ENCODE assay signal across 9 cellular contexts in genomic region chr17:4721203-4722135, GRCh38. TPM values are rescaled to one million over a fixed set of nuclear protein-coding genes. Genes with fewer than 3 reads are reported as not detected.
DNase-seq lines count a peak whose midpoint lies in the region; ATAC-seq, FAIRE-seq and TF ChIP-seq lines count a peak whose summit lies in the region.
"Had no signal": no experiment of that assay in that cellular context is flagged by ENCODE, and none has a peak within 500 bp of the region (broad histone marks: within the 10 kb centered on the region; RNA-seq: fewer than 3 reads in every experiment).

No MANE protein-coding gene starts in this region.

- FAIRE-seq in A549 (lab: Jason Lieb, UNC) = peak; percentile 100

- H3K4me3 ChIP-seq in A549 (peak overlapping the region; percentile 26), lower leg skin (ENCODE audit: low read depth, poor library complexity, severe bottlenecking) (no peak overlapping the region)

- H3K4me1 Mint-ChIP-seq in activated CD8-positive, alpha-beta T cell treated with anti-CD3 and anti-CD28 coated beads for 36 hours (ENCODE audit: low read depth) = peaks cover 14% of the 10 kb centered on the region

- no peak overlapping the region for H3K27ac Mint-ChIP-seq in activated CD8-positive, alpha-beta T cell treated with anti-CD3 and anti-CD28 coated beads for 36 hours

- H3K36me3 Mint-ChIP-seq in activated CD8-positive, alpha-beta T cell treated with anti-CD3 and anti-CD28 coated beads for 36 hours (ENCODE audit: low read depth) = peaks cover 30% of the 10 kb centered on the region

- H3K4me1 ChIP-seq in A549 = peaks cover 56% of the 10 kb centered on the region

- CTCF ChIA-PET in A549 (lab: Yijun Ruan, JAX) = interaction anchor here (0.6 to 8.9 kb wide), 15 partner anchors 10 to 206 kb away, joined by 3 to 57 read pairs (median 4); partner anchors contain the start of genes ARRB2, CHRNE, GLTPD2 and MED11
- CTCF ChIA-PET in activated CD8-positive, alpha-beta T cell treated with anti-CD3 and anti-CD28 coated beads for 36 hours (lab: Charles Lee) = interaction anchor here (0.8 kb wide), 1 partner anchor 66 kb away, joined by 3 read pairs; no protein-coding TSS in a partner anchor

- ATAC-seq in A549 (peak; percentile 72 to 75), HG02610 (IDR thresholded peaks at IDR 0.05; ENCODE audit: unreplicated experiment) (no peak)
- peak; percentile 56 for ATAC-seq in activated CD8-positive, alpha-beta T cell treated with anti-CD3 and anti-CD28 coated beads for 36 hours

- peak; percentile 73 to 84; a peak in 3 of 5 replicates for TF ChIP-seq EP300 in A549 (IDR thresholded peaks at IDR 0.05)

- WGBS in A549 (ENCODE audit: missing lambda C conversion rate) = 12% methylated on average over 20 of the region's 20 CpGs
- 75 to 77% methylated on average over 20 of the region's 20 CpGs for WGBS in lower leg skin, 2 donors

- POLR2A ChIA-PET in A549 (lab: Yijun Ruan, JAX) = interaction anchor here (0.5 to 3.6 kb wide), 8 partner anchors 10 to 246 kb away, joined by 3 to 25 read pairs (median 6); partner anchors contain the start of genes ARRB2, MED11, PELP1 and PSMB6
- POLR2A ChIA-PET in activated CD8-positive, alpha-beta T cell treated with anti-CD3 and anti-CD28 coated beads for 36 hours (lab: Charles Lee) = interaction anchor here (0.6 to 3.0 kb wide), 7 partner anchors 9 to 227 kb away, joined by 3 to 17 read pairs (median 3); partner anchors contain the start of genes ARRB2, C17orf107, PELP1 and PFN1

- TF ChIP-seq RAD21 in A549 (conservative IDR thresholded peaks at IDR 0.05 in 1 of 2, IDR thresholded peaks at IDR 0.05 in 1 of 2) = peak in 1 of 2 experiments; percentile 41; a peak in 2 of 5 replicates

- H3K27me3 Mint-ChIP-seq in activated CD8-positive, alpha-beta T cell treated with anti-CD3 and anti-CD28 coated beads for 36 hours = no peaks in the 10 kb centered on the region

- H3K9me3 ChIP-seq in A549 = no peaks in the 10 kb centered on the region

- H3K4me3 Mint-ChIP-seq in activated CD8-positive, alpha-beta T cell treated with anti-CD3 and anti-CD28 coated beads for 36 hours = no peak overlapping the region

- H3K27ac ChIP-seq in A549 = peak overlapping the region; percentile 85 to 90

- peak overlapping the region; percentile 87 for H3K4me2 ChIP-seq in A549

- TF ChIP-seq CTCF in A549 (IDR thresholded peaks at IDR 0.05) = no peak
- TF ChIP-seq CTCF in activated CD8-positive, alpha-beta T cell treated with anti-CD3 and anti-CD28 coated beads for 36 hours (IDR thresholded peaks at IDR 0.05) = no peak
- TF ChIP-seq CTCF in lower leg skin (IDR thresholded peaks at IDR 0.05) = no peak

- DNase-seq in A549 (ENCODE audit: low read depth in 1 of 2, low spot score in 1 of 2) = peak; percentile 85 to 95
- DNase-seq in HT-29 (ENCODE audit: low spot score) = peak; percentile 44
- peak; percentile 43 for DNase-seq in activated CD8-positive, alpha-beta T cell treated with anti-CD3 and anti-CD28 coated beads for 36 hours
- peak; percentile 83 for DNase-seq in kidney glomerular epithelial cell (lab: John Stamatoyannopoulos, UW)
- DNase-seq in lower leg skin (ENCODE audit: low spot score in 2 of 2) = no peak
- no peak for DNase-seq in KG1 (lab: John Stamatoyannopoulos, UW)
- DNase-seq in NAMALWA (ENCODE audit: low spot score) = no peak
- DNase-seq: stimulated activated naive CD4-positive, alpha-beta T cell treated with Interleukin-2 at 50 U/mL for 16 hours had no signal

- TF ChIP-seq POLR2A in A549 (IDR thresholded peaks at IDR 0.05; ENCODE audit: low read length) = no peak
- TF ChIP-seq POLR2A in lower leg skin (IDR thresholded peaks at IDR 0.05) = no peak

- intact Hi-C loops in activated CD8-positive, alpha-beta T cell treated with anti-CD3 and anti-CD28 coated beads for 36 hours (cut with micrococcal nuclease) = no loop called here
- intact Hi-C loops in lower leg skin (cut with DNase I; ENCODE audit: low total_unique reads) = no loop called here

- no peaks in the 10 kb centered on the region for H3K9me3 Mint-ChIP-seq in activated CD8-positive, alpha-beta T cell treated with anti-CD3 and anti-CD28 coated beads for 36 hours

TF ChIP-seq in A549, 52 proteins besides CTCF, POLR2A, EP300 and RAD21 (continues in another document):
- TF ChIP-seq RFX5 (IDR thresholded peaks at IDR 0.05) (no peak), KDM5A (IDR thresholded peaks at IDR 0.05) (no peak), HOXB5 (CRISPR knock-in tag; IDR thresholded peaks at IDR 0.05) (peak; percentile 76), MAZ (IDR thresholded peaks at IDR 0.05; ENCODE audit: borderline replicate concordance, low read depth, low read length) (no peak), HOXB13 (CRISPR knock-in tag; IDR thresholded peaks at IDR 0.05; ENCODE audit: low read depth) (peak; percentile 75), ZC3H11A (IDR thresholded peaks at IDR 0.05) (no peak), EHMT2 (IDR thresholded peaks at IDR 0.05; ENCODE audit: low read depth) (no peak), PHF8 (IDR thresholded peaks at IDR 0.05; ENCODE audit: borderline replicate concordance, low read depth) (no peak), RARB (CRISPR knock-in tag; IDR thresholded peaks at IDR 0.05) (no peak; the same call in 1 of the 2 replicates), ATOH8 (CRISPR knock-in tag; IDR thresholded peaks at IDR 0.05; ENCODE audit: low read depth) (peak; percentile 88), MAFK (IDR thresholded peaks at IDR 0.05; ENCODE audit: partially characterized antibody) (peak; percentile 37), JUN (IDR thresholded peaks at IDR 0.05) (peak; percentile 97)
- TF ChIP-seq, protein P1, sequence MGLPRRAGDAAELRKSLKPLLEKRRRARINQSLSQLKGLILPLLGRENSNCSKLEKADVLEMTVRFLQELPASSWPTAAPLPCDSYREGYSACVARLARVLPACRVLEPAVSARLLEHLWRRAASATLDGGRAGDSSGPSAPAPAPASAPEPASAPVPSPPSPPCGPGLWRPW (IDR thresholded peaks at IDR 0.05) = no peak

RNA-seq across cellular contexts. Expression of gene MED11, which starts 9.8 kb away (rescaled TPM):
- 57.2 and 74.0 TPM in 2 replicates for polyA plus RNA-seq in A549 (2011; rRNA removed)
- 82.5 and 94.8 TPM in 2 replicates for polyA plus RNA-seq in A549 (2012; cell fraction: cytosol; rRNA removed)
- 50.0 and 54.4 TPM in 2 replicates for polyA plus RNA-seq in A549 (2012; cell fraction: nucleus; rRNA removed)
- 52.6 to 62.5 TPM (median 58.1 TPM) in 3 replicates for polyA plus RNA-seq in A549 (2017; fragmentation: RNase III; extraction: RNeasy Plus Mini Kit Qiagen cat#74134 plus additional on column Dnase treatment)
- polyA minus RNA-seq in A549 (2011; rRNA and poly(A)+ RNA removed) = 32.2 and 41.0 TPM in 2 replicates
- 27.8 and 35.0 TPM in 2 replicates for total RNA-seq in HT-29 (2014; rRNA removed; shearing (Covaris generic))
- total RNA-seq in activated CD8-positive, alpha-beta T cell treated with anti-CD3 and anti-CD28 coated beads for 36 hours = 10 to 100 TPM; 19.0 to 23.8 TPM
- 10 to 100 TPM; 22.9 to 47.0 (median 40.9) TPM for total RNA-seq in lower leg skin

RNA-seq across cellular contexts. Expression of gene ARRB2, which starts 11.0 kb away (rescaled TPM):
- 73.1 and 74.9 TPM in 2 replicates for polyA plus RNA-seq in A549 (2011; rRNA removed)
- 90.8 and 96.8 TPM in 2 replicates for polyA plus RNA-seq in A549 (2012; cell fraction: cytosol; rRNA removed)
- polyA plus RNA-seq in A549 (2012; cell fraction: nucleus; rRNA removed) = 107 and 116 TPM in 2 replicates
- 61.0 to 68.2 TPM (median 67.8 TPM) in 3 replicates for polyA plus RNA-seq in A549 (2017; fragmentation: RNase III; extraction: RNeasy Plus Mini Kit Qiagen cat#74134 plus additional on column Dnase treatment)
- polyA minus RNA-seq in A549 (2011; rRNA and poly(A)+ RNA removed) = 66.9 and 67.5 TPM in 2 replicates
- 30.4 and 32.3 TPM in 2 replicates for total RNA-seq in HT-29 (2014; rRNA removed; shearing (Covaris generic))
- 100 to 1,000 TPM; 163 to 176 TPM for total RNA-seq in activated CD8-positive, alpha-beta T cell treated with anti-CD3 and anti-CD28 coated beads for 36 hours
- total RNA-seq in lower leg skin = 10 to 100 TPM in 3 of 4 donors, 1 to 10 TPM in 1; 8.5 to 16.4 (median 11.8) TPM

RNA-seq across cellular contexts. Expression of gene PELP1, which starts 17.5 kb away (rescaled TPM):
- polyA plus RNA-seq in A549 (2011; rRNA removed) (30.2 and 35.5 TPM in 2 replicates), A549 (2017; fragmentation: RNase III; extraction: RNeasy Plus Mini Kit Qiagen cat#74134 plus additional on column Dnase treatment) (52.5 to 60.0 TPM (median 56.1 TPM) in 3 replicates)
- 46.1 and 63.3 TPM in 2 replicates for polyA plus RNA-seq in A549 (2012; cell fraction: cytosol; rRNA removed)
- 173 and 242 TPM in 2 replicates for polyA plus RNA-seq in A549 (2012; cell fraction: nucleus; rRNA removed)
- polyA minus RNA-seq in A549 (2011; rRNA and poly(A)+ RNA removed) = 55.6 and 68.2 TPM in 2 replicates
- total RNA-seq in HT-29 (2014; rRNA removed; shearing (Covaris generic)) = 23.7 and 29.3 TPM in 2 replicates
- 100 to 1,000 TPM; 108 to 117 TPM for total RNA-seq in activated CD8-positive, alpha-beta T cell treated with anti-CD3 and anti-CD28 coated beads for 36 hours
- 10 to 100 TPM; 20.5 to 78.4 (median 26.0) TPM for total RNA-seq in lower leg skin

RNA-seq across cellular contexts. Expression of gene ZMYND15, which starts 18.2 kb away (rescaled TPM):
- polyA plus RNA-seq in A549 (2011; rRNA removed) (0.15 and 0.16 TPM in 2 replicates), A549 (2017; fragmentation: RNase III; extraction: RNeasy Plus Mini Kit Qiagen cat#74134 plus additional on column Dnase treatment) (0.19 to 0.22 TPM (median 0.20 TPM) in 3 replicates)
- 0.13 and 0.22 TPM in 2 replicates for polyA plus RNA-seq in A549 (2012; cell fraction: cytosol; rRNA removed)
- 0.96 and 1.1 TPM in 2 replicates for polyA plus RNA-seq in A549 (2012; cell fraction: nucleus; rRNA removed)
- polyA minus RNA-seq in A549 (2011; rRNA and poly(A)+ RNA removed) = 0.24 and 0.50 TPM in 2 replicates
- 0.18 and 0.86 TPM in 2 replicates for total RNA-seq in HT-29 (2014; rRNA removed; shearing (Covaris generic))
- not detected for total RNA-seq in activated CD8-positive, alpha-beta T cell treated with anti-CD3 and anti-CD28 coated beads for 36 hours
- total RNA-seq in lower leg skin = 1 to 10 TPM in 2 of 4 donors, under 1 TPM in 1, not detected in 1; 0.46 to 1.7 (median 1.2) TPM

RNA-seq across cellular contexts. Expression of gene CXCL16, which starts 18.3 kb away (rescaled TPM):
- 13.8 and 20.5 TPM in 2 replicates for polyA plus RNA-seq in A549 (2011; rRNA removed)
- polyA plus RNA-seq in A549 (2012; cell fraction: cytosol; rRNA removed) = 10.8 and 15.6 TPM in 2 replicates
- 6.1 and 7.0 TPM in 2 replicates for polyA plus RNA-seq in A549 (2012; cell fraction: nucleus; rRNA removed)
- polyA plus RNA-seq in A549 (2017; fragmentation: RNase III; extraction: RNeasy Plus Mini Kit Qiagen cat#74134 plus additional on column Dnase treatment) = 9.1 to 11.2 TPM (median 10.1 TPM) in 3 replicates
- polyA minus RNA-seq in A549 (2011; rRNA and poly(A)+ RNA removed) = 11.3 and 20.5 TPM in 2 replicates
- 11.5 and 12.7 TPM in 2 replicates for total RNA-seq in HT-29 (2014; rRNA removed; shearing (Covaris generic))
- 1 to 10 TPM; 2.0 to 2.5 TPM for total RNA-seq in activated CD8-positive, alpha-beta T cell treated with anti-CD3 and anti-CD28 coated beads for 36 hours
- 10 to 100 TPM; 25.0 to 28.1 (median 25.5) TPM for total RNA-seq in lower leg skin

Comparison
In these comparisons a context has a peak if more than half of its experiments do, and no peak if none do; other contexts are left out.
1. DNase-seq: peak in A549 (2 of 2), HT-29 (single experiment), activated CD8-positive, alpha-beta T cell treated with anti-CD3 and anti-CD28 coated beads for 36 hours (single experiment) and kidney glomerular epithelial cell (single experiment); none in lower leg skin (0 of 2), KG1 (single experiment) and NAMALWA (single experiment).